18 cellular contexts compared by ENCODE assay signal in the genomic region with DNA sequence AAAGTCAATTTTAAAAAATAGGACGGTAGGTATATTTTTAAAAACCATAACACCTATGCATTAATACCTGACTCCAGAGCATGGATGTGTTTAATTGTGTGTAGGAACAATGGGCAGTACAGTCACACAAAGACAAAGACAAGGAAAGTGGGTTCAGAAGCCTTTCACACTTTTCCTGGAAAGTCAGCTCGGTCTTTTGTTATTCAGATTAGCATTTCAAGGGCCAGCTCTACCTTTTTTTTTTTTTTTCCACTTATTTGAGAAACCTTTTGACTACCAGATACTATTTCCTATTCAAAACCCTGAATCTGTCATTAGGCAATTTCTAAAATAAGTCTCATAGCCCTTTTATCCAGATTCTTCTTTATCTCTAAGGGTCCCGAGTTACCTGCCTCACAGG.
"Had no signal": no experiment of that assay in that cellular context is flagged by ENCODE, and none has a peak within 500 bp of the region (broad histone marks: within the 10 kb centered on the region; RNA-seq: fewer than 3 reads in every experiment).

No MANE protein-coding gene starts in this region.

- H3K4me3 Mint-ChIP-seq: activated naive CD4-positive, alpha-beta T cell treated with anti-CD3 and anti-CD28 coated beads, Interleukin-2, amount 10 ng/mL, durations not matched to agents 7 days and 5 days; memory B cell; naive B cell; stimulated activated naive CD8-positive, alpha-beta T cell treated with anti-CD3 and anti-CD28 coated beads, Interleukin-15, Interleukin-2, amounts not matched to agents 100 ng/mL and 50 ng/mL, for 24 hours; T-cell had no signal

- H3K36me3 ChIP-seq: brain microvascular endothelial cell, transverse colon had no signal

- H3K9me3 Mint-ChIP-seq: activated naive CD4-positive, alpha-beta T cell treated with anti-CD3 and anti-CD28 coated beads, Interleukin-2, amount 10 ng/mL, durations not matched to agents 7 days and 5 days; memory B cell; naive B cell; stimulated activated naive CD8-positive, alpha-beta T cell treated with anti-CD3 and anti-CD28 coated beads, Interleukin-15, Interleukin-2, amounts not matched to agents 100 ng/mL and 50 ng/mL, for 24 hours; T-cell had no signal

- DNase-seq: activated CD8-positive, alpha-beta memory T cell treated with anti-CD3 and anti-CD28 coated beads for 24 hours; activated CD8-positive, alpha-beta memory T cell treated with anti-CD3 and anti-CD28 coated beads, Interleukin-2, amount 50 U/mL, for 48 hours; activated effector memory CD4-positive, alpha-beta T cell treated with Interleukin-2 at 50 U/mL for 16 hours; activated naive CD4-positive, alpha-beta T cell treated with anti-CD3 and anti-CD28 coated beads, Interleukin-2, amount 10 ng/mL, durations not matched to agents 7 days and 5 days; activated T-cell treated with anti-CD3 and anti-CD28 coated beads, Interleukin-2, amount 50 U/mL, for 48 hours; aorta; brain microvascular endothelial cell; central memory CD4-positive, alpha-beta T cell; foreskin keratinocyte; mucosa of descending colon; naive B cell; psoas muscle; right cardiac atrium; T-cell; transverse colon had no signal

- ATAC-seq: foreskin keratinocyte, mucosa of descending colon, psoas muscle, right cardiac atrium, T-cell had no signal

- H3K36me3 Mint-ChIP-seq: activated naive CD4-positive, alpha-beta T cell treated with anti-CD3 and anti-CD28 coated beads, Interleukin-2, amount 10 ng/mL, durations not matched to agents 7 days and 5 days; memory B cell; naive B cell; T-cell had no signal

- H3K27me3 Mint-ChIP-seq: activated naive CD4-positive, alpha-beta T cell treated with anti-CD3 and anti-CD28 coated beads, Interleukin-2, amount 10 ng/mL, durations not matched to agents 7 days and 5 days; memory B cell; naive B cell; stimulated activated naive CD8-positive, alpha-beta T cell treated with anti-CD3 and anti-CD28 coated beads, Interleukin-15, Interleukin-2, amounts not matched to agents 100 ng/mL and 50 ng/mL, for 24 hours had no signal

- H3K4me1 Mint-ChIP-seq: activated naive CD4-positive, alpha-beta T cell treated with anti-CD3 and anti-CD28 coated beads, Interleukin-2, amount 10 ng/mL, durations not matched to agents 7 days and 5 days; memory B cell; naive B cell; T-cell had no signal

- H3K4me1 ChIP-seq: foreskin keratinocyte, psoas muscle had no signal

- H3K27ac Mint-ChIP-seq: activated naive CD4-positive, alpha-beta T cell treated with anti-CD3 and anti-CD28 coated beads, Interleukin-2, amount 10 ng/mL, durations not matched to agents 7 days and 5 days; memory B cell; stimulated activated naive CD8-positive, alpha-beta T cell treated with anti-CD3 and anti-CD28 coated beads, Interleukin-15, Interleukin-2, amounts not matched to agents 100 ng/mL and 50 ng/mL, for 24 hours; T-cell had no signal

- H3K9me3 ChIP-seq: mucosa of descending colon, psoas muscle, transverse colon had no signal

- H3K4me3 ChIP-seq: hepatocyte, mucosa of descending colon, psoas muscle, transverse colon had no signal

- H3K27me3 ChIP-seq: brain microvascular endothelial cell, foreskin keratinocyte, hepatocyte, transverse colon had no signal
